ENCODE assay signal across 19 cellular contexts in genomic region chr3:42640129-42640528, GRCh38. TPM values are rescaled to one million over a fixed set of nuclear protein-coding genes. Genes with fewer than 3 reads are reported as not detected.
"Had no signal": no experiment of that assay in that cellular context is flagged by ENCODE, and none has a peak within 500 bp of the region (broad histone marks: within the 10 kb centered on the region; RNA-seq: fewer than 3 reads in every experiment).

No MANE protein-coding gene starts in this region.

- DNase-seq: activated CD4-positive, alpha-beta T cell treated with anti-CD3 and anti-CD28 coated beads for 48 hours; activated CD8-positive, alpha-beta memory T cell treated with anti-CD3 and anti-CD28 coated beads for 24 hours; activated CD8-positive, alpha-beta memory T cell treated with anti-CD3 and anti-CD28 coated beads, Interleukin-2, amount 50 U/mL, for 48 hours; activated naive CD4-positive, alpha-beta T cell treated with Interleukin-2 at 50 U/mL for 16 hours; left lung; naive B cell; stimulated activated CD4-positive, alpha-beta T cell treated with anti-CD3 and anti-CD28 coated beads, Interleukin-12 subunit alpha, Interleukin-12 subunit beta, amount 100 ng/mL, for 4 hours; stimulated activated CD4-positive, alpha-beta T cell treated with anti-CD3 and anti-CD28 coated beads, Interleukin-1b, Interleukin-23, amount 100 ng/mL, for 48 hours; stimulated activated CD8-positive, alpha-beta memory T cell treated with anti-CD3 and anti-CD28 coated beads, Interleukin-4, amount 100 ng/mL, for 48 hours; stimulated activated naive CD8-positive, alpha-beta T cell treated with anti-CD3 and anti-CD28 coated beads, Interleukin-15, Interleukin-2, amounts not matched to agents 100 U/mL and 50 U/mL, for 24 hours; substantia nigra; SW 1271; tibial artery had no signal

- H3K27ac ChIP-seq: neural progenitor cell had no signal

- H3K4me1 ChIP-seq: left lung, neural progenitor cell had no signal

- ATAC-seq: left lung; stimulated activated naive CD8-positive, alpha-beta T cell treated with anti-CD3 and anti-CD28 coated beads, Interleukin-15, Interleukin-2, amounts not matched to agents 100 U/mL and 50 U/mL, for 24 hours; WTC11 had no signal

- H3K27me3 Mint-ChIP-seq: naive B cell, progenitor cell of endocrine pancreas had no signal

- H3K27me3 ChIP-seq: left lung, neural progenitor cell, tibial artery had no signal

- H3K9me3 ChIP-seq: left lung, tibial artery had no signal

- H3K27ac Mint-ChIP-seq: neural progenitor cell had no signal

- H2AFZ ChIP-seq: neural progenitor cell had no signal

- H3K9me3 Mint-ChIP-seq: naive B cell, neural progenitor cell, WTC11 had no signal

- H3K4me3 Mint-ChIP-seq: neural progenitor cell, WTC11 had no signal

- H3K9ac ChIP-seq: neural progenitor cell had no signal

- H3K4me3 ChIP-seq: left lung, neural progenitor cell, tibial artery had no signal

- H3K4me1 Mint-ChIP-seq: neural progenitor cell, WTC11 had no signal

- H3K4me2 ChIP-seq: neural progenitor cell had no signal

RNA-seq across cellular contexts. Expression of gene KLHL40, which starts 45.2 kb away (rescaled TPM):
- total RNA-seq: kidney epithelial cell, left lung, mononuclear cell, osteoblast, progenitor cell of endocrine pancreas, WTC11 had no signal
